In genomic region chr2:48508461-48509124, GRCh38 we compare ENCODE assay signal across 8 cellular contexts. TPM values are rescaled to one million over a fixed set of nuclear protein-coding genes. Genes with fewer than 3 reads are reported as not detected.
DNase-seq lines count a peak whose midpoint lies in the region; ATAC-seq lines count a peak whose summit lies in the region.

No MANE protein-coding gene starts in this region.

- no peaks in the 10 kb centered on the region for H3K27me3 Mint-ChIP-seq in CD4-positive, alpha-beta memory T cell
- H3K27me3 Mint-ChIP-seq in stimulated activated naive CD8-positive, alpha-beta T cell treated with anti-CD3 and anti-CD28 coated beads, Interleukin-15, amount 100 ng/mL, for 72 hours = no peaks in the 10 kb centered on the region

- H3K4me1 Mint-ChIP-seq in CD4-positive, alpha-beta memory T cell = peaks cover 24 to 33% (median 30%) of the 10 kb centered on the region in 4 donors
- peaks cover 12% of the 10 kb centered on the region for H3K4me1 Mint-ChIP-seq in stimulated activated naive CD8-positive, alpha-beta T cell treated with anti-CD3 and anti-CD28 coated beads, Interleukin-15, amount 100 ng/mL, for 72 hours

- no peak for ATAC-seq in stimulated activated naive CD8-positive, alpha-beta T cell treated with anti-CD3 and anti-CD28 coated beads, Interleukin-15, amount 100 ng/mL, for 72 hours

- intact Hi-C loops in CD4-positive, alpha-beta memory T cell (cut with micrococcal nuclease) = no loop called here

- POLR2A ChIA-PET in CD4-positive, alpha-beta memory T cell (lab: Charles Lee; ENCODE audit: partially characterized antibody) = interaction anchor here (0.9 to 1.3 kb wide), 3 partner anchors 16 to 60 kb away, joined by 3 to 4 read pairs (median 3); no protein-coding TSS in a partner anchor

- H3K27ac Mint-ChIP-seq in CD4-positive, alpha-beta memory T cell = peak overlapping the region; percentile 70 to 95 (median 86)
- peak overlapping the region in 1 of 2 donors; percentile 25 for H3K27ac Mint-ChIP-seq in stimulated activated naive CD8-positive, alpha-beta T cell treated with anti-CD3 and anti-CD28 coated beads, Interleukin-15, amount 100 ng/mL, for 72 hours

- no peaks in the 10 kb centered on the region for H3K27me3 ChIP-seq in CD4-positive, alpha-beta memory T cell (ENCODE audit: insufficient read depth, low read length)
- no peaks in the 10 kb centered on the region for H3K27me3 ChIP-seq in effector memory CD4-positive, alpha-beta T cell (replicated peaks; ENCODE audit: control insufficient read depth, insufficient read depth, low read length, poor library complexity, severe bottlenecking)
- no peaks in the 10 kb centered on the region for H3K27me3 ChIP-seq in muscle layer of duodenum (ENCODE audit: low read depth, low read length)

- no peaks in the 10 kb centered on the region for H3K9me3 Mint-ChIP-seq in CD4-positive, alpha-beta memory T cell
- no peaks in the 10 kb centered on the region for H3K9me3 Mint-ChIP-seq in stimulated activated naive CD8-positive, alpha-beta T cell treated with anti-CD3 and anti-CD28 coated beads, Interleukin-15, amount 100 ng/mL, for 72 hours

- peaks cover 8% of the 10 kb centered on the region for H3K36me3 ChIP-seq in CD4-positive, alpha-beta memory T cell (ENCODE audit: insufficient read depth, low read length)
- H3K36me3 ChIP-seq in effector memory CD4-positive, alpha-beta T cell (ENCODE audit: control insufficient read depth, insufficient read depth, low read length) = peaks cover 29% of the 10 kb centered on the region
- H3K36me3 ChIP-seq in muscle layer of duodenum (ENCODE audit: control insufficient read depth in 1 of 2, insufficient read depth in 2 of 2, low read length in 2 of 2) = peaks cover 10% of the 10 kb centered on the region in 2 donors

- peak overlapping the region; percentile 26 to 79 (median 66) for H3K4me3 Mint-ChIP-seq in CD4-positive, alpha-beta memory T cell
- H3K4me3 Mint-ChIP-seq in stimulated activated naive CD8-positive, alpha-beta T cell treated with anti-CD3 and anti-CD28 coated beads, Interleukin-15, amount 100 ng/mL, for 72 hours = no peak overlapping the region

- no peak overlapping the region for H3K4me3 ChIP-seq in CD4-positive, alpha-beta memory T cell (ENCODE audit: low read length in 2 of 2)
- H3K4me3 ChIP-seq in effector memory CD4-positive, alpha-beta T cell (ENCODE audit: insufficient read depth, low read depth, low read length, poor library complexity, severe bottlenecking) = no peak overlapping the region
- H3K4me3 ChIP-seq in muscle layer of duodenum (ENCODE audit: low read depth in 1 of 2, low read length in 2 of 2) = no peak overlapping the region

- peaks cover 30% of the 10 kb centered on the region for H3K4me1 ChIP-seq in CD4-positive, alpha-beta memory T cell (ENCODE audit: insufficient read depth, low read length)
- peaks cover 14% of the 10 kb centered on the region for H3K4me1 ChIP-seq in effector memory CD4-positive, alpha-beta T cell (ENCODE audit: control insufficient read depth, insufficient read depth, low read length, poor library complexity, severe bottlenecking)
- H3K4me1 ChIP-seq in muscle layer of duodenum (ENCODE audit: control insufficient read depth in 1 of 2, insufficient read depth in 2 of 2, low read length in 2 of 2) = peaks cover 0 to 5% of the 10 kb centered on the region in 2 donors

- CTCF ChIA-PET in CD4-positive, alpha-beta memory T cell (lab: Charles Lee; ENCODE audit: partially characterized antibody) = no interaction called here

- peak in 2 of 5 donors; percentile 5 to 14 for DNase-seq in CD4-positive, alpha-beta memory T cell
- DNase-seq in NCI-H526 treated with DMSO at 0.1 percent for 48 hours (lab: John Stamatoyannopoulos, UW) (peak; percentile 58), NCI-H345 treated with DMSO at 0.1 percent for 48 hours (lab: John Stamatoyannopoulos, UW; ENCODE audit: unreplicated experiment) (no peak), AML-193 (lab: John Stamatoyannopoulos, UW) (no peak), RPMI8226 (no peak)
- no peak for DNase-seq in effector memory CD4-positive, alpha-beta T cell
- DNase-seq in stimulated activated naive CD8-positive, alpha-beta T cell treated with anti-CD3 and anti-CD28 coated beads, Interleukin-15, amount 100 ng/mL, for 72 hours = no peak

- H3K9me3 ChIP-seq in CD4-positive, alpha-beta memory T cell (ENCODE audit: control insufficient read depth in 1 of 2, low read length in 2 of 2) = no peaks in the 10 kb centered on the region
- no peaks in the 10 kb centered on the region for H3K9me3 ChIP-seq in effector memory CD4-positive, alpha-beta T cell (ENCODE audit: control insufficient read depth, low read length)
- H3K9me3 ChIP-seq in muscle layer of duodenum (ENCODE audit: control insufficient read depth in 1 of 2, low read length in 2 of 2) = no peaks in the 10 kb centered on the region

- H3K27ac ChIP-seq in CD4-positive, alpha-beta memory T cell (ENCODE audit: low read depth, low read length) = no peak overlapping the region
- peak overlapping the region; percentile 16 for H3K27ac ChIP-seq in effector memory CD4-positive, alpha-beta T cell (ENCODE audit: insufficient read depth, low read length, poor library complexity, severe bottlenecking)
- H3K27ac ChIP-seq in muscle layer of duodenum (ENCODE audit: low read length) = peak overlapping the region; percentile 6

- H3K36me3 Mint-ChIP-seq in CD4-positive, alpha-beta memory T cell = peaks cover 53 to 71% of the 10 kb centered on the region in 2 donors

RNA-seq across cellular contexts. Expression of gene STON1, which starts 21.4 kb away (rescaled TPM):
- 1 to 10 TPM; 3.1 to 4.4 TPM for total RNA-seq in CD4-positive, alpha-beta memory T cell
- under 1 TPM; 0.03 to 0.50 TPM for polyA plus RNA-seq in CD4-positive, alpha-beta memory T cell

Comparison
In these comparisons a context has a peak if more than half of its experiments do, and no peak if none do; other contexts are left out.
1. H3K4me3 Mint-ChIP-seq: peak in CD4-positive, alpha-beta memory T cell (8 of 8); none in stimulated activated naive CD8-positive, alpha-beta T cell treated with anti-CD3 and anti-CD28 coated beads, Interleukin-15, amount 100 ng/mL, for 72 hours (0 of 2).